In genomic region chr6:44010411-44011349, GRCh38 we compare ENCODE assay signal across 10 cellular contexts.
DNase-seq lines count a peak whose midpoint lies in the region; ATAC-seq, FAIRE-seq and TF ChIP-seq lines count a peak whose summit lies in the region.
"Had no signal": no experiment of that assay in that cellular context is flagged by ENCODE, and none has a peak within 500 bp of the region (broad histone marks: within the 10 kb centered on the region; RNA-seq: fewer than 3 reads in every experiment).

No MANE protein-coding gene starts in this region.

- peak; percentile 25 to 49 for ATAC-seq in activated CD4-positive, CD25-positive, alpha-beta regulatory T cell treated with anti-CD3 and anti-CD28 coated beads, Interleukin-2, amount 50 U/mL, for 24 hours

- TF ChIP-seq CTCF in fibroblast of villous mesenchyme (IDR thresholded peaks at IDR 0.05; ENCODE audit: insufficient read depth, low read depth, low read length): no peak

- FAIRE-seq in small intestine (lab: Jason Lieb, UNC): no peak

- DNase-seq in activated CD4-positive, CD25-positive, alpha-beta regulatory T cell (lab: John Stamatoyannopoulos, UW): no peak
- DNase-seq in RPMI8226 (peak; percentile 76), fibroblast of villous mesenchyme (ENCODE audit: low read depth) (peak; percentile 93), small intestine (no peak), NCI-H526 (lab: John Stamatoyannopoulos, UW) (no peak), cerebellar cortex (ENCODE audit: low spot score) (no peak)
- peak; percentile 41 for DNase-seq in stimulated activated CD8-positive, alpha-beta memory T cell treated with anti-CD3 and anti-CD28 coated beads, Interleukin-4, amount 100 ng/mL, for 48 hours
- DNase-seq: Caco-2 had no signal

- no peaks in the 10 kb centered on the region for H3K27me3 ChIP-seq in small intestine (ENCODE audit: control insufficient read depth in 2 of 2, insufficient read depth in 2 of 2, low read length in 2 of 2)

- no peak overlapping the region for H3K27ac ChIP-seq in small intestine (ENCODE audit: low read depth in 1 of 2, low read length in 1 of 2)
- H3K27ac ChIP-seq: KMS-11 had no signal

- no peaks in the 10 kb centered on the region for H3K9me3 ChIP-seq in small intestine (ENCODE audit: control insufficient read depth, low read depth)
- H3K9me3 ChIP-seq: Caco-2 had no signal

- WGBS in small intestine, 3 donors: 71 to 80% (median 72%) methylated on average over 11 of the region's 11 CpGs

- H3K36me3 ChIP-seq in small intestine (ENCODE audit: control insufficient read depth in 2 of 2, insufficient read depth in 2 of 2, low read length in 2 of 2): no peaks in the 10 kb centered on the region

- H3K4me3 ChIP-seq in fibroblast of villous mesenchyme (ENCODE audit: low read depth, low read length) (no peak overlapping the region), small intestine (ENCODE audit: low read depth in 1 of 2, low read length in 2 of 2) (no peak overlapping the region)

- H3K4me1 ChIP-seq in small intestine (ENCODE audit: control insufficient read depth in 2 of 2, insufficient read depth in 1 of 2, low read depth in 1 of 2, low read length in 1 of 2): no peaks in the 10 kb centered on the region

Comparison
In these comparisons a context has a peak if more than half of its experiments do, and no peak if none do; other contexts are left out.
1. DNase-seq: peak in RPMI8226 (single experiment), fibroblast of villous mesenchyme (single experiment) and stimulated activated CD8-positive, alpha-beta memory T cell treated with anti-CD3 and anti-CD28 coated beads, Interleukin-4, amount 100 ng/mL, for 48 hours (single experiment); none in activated CD4-positive, CD25-positive, alpha-beta regulatory T cell (0 of 4), small intestine (single experiment), NCI-H526 (0 of 2) and cerebellar cortex (single experiment).